Comparison of ENCODE assay signal across 1 cellular context in the genomic region with DNA sequence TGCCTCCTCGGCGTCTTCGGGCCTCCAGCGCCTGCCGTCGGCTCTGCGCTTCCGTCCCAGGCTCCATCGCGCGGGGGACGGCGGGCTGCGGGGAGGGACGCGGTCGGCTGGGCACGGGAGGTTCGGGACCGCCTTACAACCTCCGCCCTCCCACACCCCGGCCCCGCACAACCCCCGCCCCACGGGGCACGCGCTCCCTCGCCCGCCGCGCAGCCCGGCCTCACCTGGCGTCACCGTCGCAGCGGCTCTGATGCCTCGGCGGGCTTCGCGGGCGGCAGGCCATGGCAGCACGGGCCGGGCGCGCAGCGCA.
TF ChIP-seq lines count a peak whose summit lies in the region.

No MANE protein-coding gene starts in this region.

TF ChIP-seq in endothelial cell of umbilical vein, 7 proteins besides CTCF, POLR2A, EP300 and RAD21:
- TF ChIP-seq EZH2 (IDR thresholded peaks at IDR 0.05; ENCODE audit: borderline replicate concordance, low read depth, low read length, severe bottlenecking) (no peak), FOS (IDR thresholded peaks at IDR 0.05; ENCODE audit: borderline replicate concordance, insufficient read depth, low read length) (no peak), POLR2AphosphoS5 (IDR thresholded peaks at IDR 0.05; ENCODE audit: insufficient read depth, low read depth, low read length) (no peak), GATA2 (IDR thresholded peaks at IDR 0.05; ENCODE audit: insufficient read depth, insufficient read length, low read depth, low read length) (no peak), JUN (IDR thresholded peaks at IDR 0.05; ENCODE audit: borderline replicate concordance, insufficient read depth, insufficient read length, low read depth) (no peak), MYC (IDR thresholded peaks at IDR 0.05; ENCODE audit: low read depth, low read length) (no peak)
- TF ChIP-seq, protein P1, sequence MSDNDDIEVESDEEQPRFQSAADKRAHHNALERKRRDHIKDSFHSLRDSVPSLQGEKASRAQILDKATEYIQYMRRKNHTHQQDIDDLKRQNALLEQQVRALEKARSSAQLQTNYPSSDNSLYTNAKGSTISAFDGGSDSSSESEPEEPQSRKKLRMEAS (IDR thresholded peaks at IDR 0.05; ENCODE audit: insufficient read depth, insufficient read length), result no peak
TF ChIP-seq in endothelial cell of umbilical vein: peak in this region for 0.
